In genomic region chr2:7097353-7097895, GRCh38 we compare ENCODE assay signal across 8 cellular contexts.
A peak's percentile ranks its signal among the peaks of the same experiment; 100 is the strongest.
DNase-seq lines count a peak whose midpoint lies in the region; ATAC-seq and TF ChIP-seq lines count a peak whose summit lies in the region.

No MANE protein-coding gene starts in this region.

- no peaks in the 10 kb centered on the region for H3F3A ChIP-seq in PC-3 (ENCODE audit: low read length, unreplicated experiment)
- H3F3A ChIP-seq in neural cell (ENCODE audit: insufficient read depth, low read length, poor library complexity, severe bottlenecking) = no peaks in the 10 kb centered on the region

- H3K27me3 ChIP-seq in PC-3 (ENCODE audit: low read length) (no peaks in the 10 kb centered on the region), fibroblast of lung (ENCODE audit: control insufficient read depth, insufficient read depth, low read length) (no peaks in the 10 kb centered on the region), neural cell (ENCODE audit: insufficient read depth, low read depth, low read length) (no peaks in the 10 kb centered on the region)

- peak overlapping the region; percentile 86 for H2AFZ ChIP-seq in PC-3 (ENCODE audit: low read length)
- no peak overlapping the region for H2AFZ ChIP-seq in fibroblast of lung (ENCODE audit: low read length)
- H2AFZ ChIP-seq in neural cell (ENCODE audit: low read depth, low read length) = peak overlapping the region; percentile 52

- CTCF ChIA-PET in PC-3 (lab: Charles Lee) = interaction anchor here (0.6 to 1.1 kb wide), 4 partner anchors 15 to 1735 kb away, joined by 3 to 6 read pairs (median 4); no protein-coding TSS in a partner anchor

- peak overlapping the region; percentile 57 for H3K4me3 Mint-ChIP-seq in activated T-cell treated with anti-CD3 and anti-CD28 coated beads, Interleukin-2, amount 50 U/mL, for 4 hours
- H3K4me3 Mint-ChIP-seq in stimulated activated naive CD8-positive, alpha-beta T cell treated with anti-CD3 and anti-CD28 coated beads, Interleukin-15, Interleukin-2, amounts not matched to agents 100 ng/mL and 50 ng/mL, for 24 hours = peak overlapping the region; percentile 35

- no peaks in the 10 kb centered on the region for H3K9me3 Mint-ChIP-seq in activated T-cell treated with anti-CD3 and anti-CD28 coated beads, Interleukin-2, amount 50 U/mL, for 4 hours
- H3K9me3 Mint-ChIP-seq in stimulated activated naive CD8-positive, alpha-beta T cell treated with anti-CD3 and anti-CD28 coated beads, Interleukin-15, Interleukin-2, amounts not matched to agents 100 ng/mL and 50 ng/mL, for 24 hours = no peaks in the 10 kb centered on the region

- no peaks in the 10 kb centered on the region for H3K27me3 Mint-ChIP-seq in activated T-cell treated with anti-CD3 and anti-CD28 coated beads, Interleukin-2, amount 50 U/mL, for 4 hours (ENCODE audit: low read depth)
- H3K27me3 Mint-ChIP-seq in stimulated activated naive CD8-positive, alpha-beta T cell treated with anti-CD3 and anti-CD28 coated beads, Interleukin-15, Interleukin-2, amounts not matched to agents 100 ng/mL and 50 ng/mL, for 24 hours = no peaks in the 10 kb centered on the region

- H3K4me1 Mint-ChIP-seq in activated T-cell treated with anti-CD3 and anti-CD28 coated beads, Interleukin-2, amount 50 U/mL, for 4 hours (ENCODE audit: low read depth) = peaks cover 9% of the 10 kb centered on the region
- peaks cover 5% of the 10 kb centered on the region for H3K4me1 Mint-ChIP-seq in stimulated activated naive CD8-positive, alpha-beta T cell treated with anti-CD3 and anti-CD28 coated beads, Interleukin-15, Interleukin-2, amounts not matched to agents 100 ng/mL and 50 ng/mL, for 24 hours (ENCODE audit: low read depth)

- H3K9me3 ChIP-seq in PC-3 (ENCODE audit: low read length) = no peaks in the 10 kb centered on the region
- no peaks in the 10 kb centered on the region for H3K9me3 ChIP-seq in fibroblast of lung (ENCODE audit: control insufficient read depth, insufficient read depth, low read depth, low read length)
- no peaks in the 10 kb centered on the region for H3K9me3 ChIP-seq in neural cell (ENCODE audit: low read length)

- TF ChIP-seq RAD21 in neural cell (conservative IDR thresholded peaks at IDR 0.05) = peak; percentile 98

- POLR2A ChIA-PET in PC-3 (lab: Charles Lee; ENCODE audit: unreplicated experiment) = no interaction called here

- no peak overlapping the region for H3K27ac ChIP-seq in PC-3 (ENCODE audit: low read length)
- no peak overlapping the region for H3K27ac ChIP-seq in fibroblast of lung (ENCODE audit: insufficient read depth, low read length)
- no peak overlapping the region for H3K27ac ChIP-seq in neural cell (ENCODE audit: low read length)

- H3K4me1 ChIP-seq in PC-3 (ENCODE audit: insufficient read depth, low read length) (no peaks in the 10 kb centered on the region; the same call in 1 of the 2 replicates), fibroblast of lung (ENCODE audit: control insufficient read depth, extremely low read depth, insufficient read depth, low read length) (no peaks in the 10 kb centered on the region)

- DNase-seq in DMS79 (lab: John Stamatoyannopoulos, UW) (peak; percentile 49), PC-3 (peak; percentile 79), fibroblast of lung (ENCODE audit: low read depth in 2 of 2) (peak; percentile 33 to 54)
- DNase-seq in Jurkat, Clone E6-1 (ENCODE audit: low read depth, low spot score) = peak; percentile 49
- peak; percentile 74 for DNase-seq in activated T-cell treated with anti-CD3 and anti-CD28 coated beads, Interleukin-2, amount 50 U/mL, for 4 hours

- H3K9ac ChIP-seq in PC-3 (ENCODE audit: low read length) (0 out of 2 replicates have a peak overlapping the region, but pooled peaks have one; percentile 30), fibroblast of lung (ENCODE audit: insufficient read depth, low read length) (no peak overlapping the region), neural cell (ENCODE audit: low read length) (peak overlapping the region; percentile 25)

- no peak for TF ChIP-seq EP300 in neural cell (conservative IDR thresholded peaks at IDR 0.05; ENCODE audit: poor library complexity, severe bottlenecking)

- ATAC-seq in GM21717 (IDR thresholded peaks at IDR 0.05; ENCODE audit: unreplicated experiment) (peak; percentile 89), PC-3 (peak; percentile 92)
- peak; percentile 94 to 96 for ATAC-seq in activated T-cell treated with anti-CD3 and anti-CD28 coated beads, Interleukin-2, amount 50 U/mL, for 4 hours

- no peaks in the 10 kb centered on the region for H3K36me3 Mint-ChIP-seq in activated T-cell treated with anti-CD3 and anti-CD28 coated beads, Interleukin-2, amount 50 U/mL, for 4 hours (ENCODE audit: insufficient read depth)
- no peaks in the 10 kb centered on the region for H3K36me3 Mint-ChIP-seq in stimulated activated naive CD8-positive, alpha-beta T cell treated with anti-CD3 and anti-CD28 coated beads, Interleukin-15, Interleukin-2, amounts not matched to agents 100 ng/mL and 50 ng/mL, for 24 hours (ENCODE audit: low read depth)

- H3K4me2 ChIP-seq in PC-3 (ENCODE audit: low read length) (peak overlapping the region; percentile 81), fibroblast of lung (ENCODE audit: extremely low read depth, insufficient read depth, low read length) (peak overlapping the region; percentile 32), neural cell (ENCODE audit: low read length) (no peak overlapping the region)

- no peaks in the 10 kb centered on the region for H4K20me1 ChIP-seq in PC-3 (ENCODE audit: low read length)
- H4K20me1 ChIP-seq in fibroblast of lung (ENCODE audit: control insufficient read depth, extremely low read depth, insufficient read depth, low read length) = no peaks in the 10 kb centered on the region
- H4K20me1 ChIP-seq in neural cell (ENCODE audit: insufficient read depth) = no peaks in the 10 kb centered on the region

- H3K4me3 ChIP-seq in Jurkat, Clone E6-1 (ENCODE audit: low read length) = peak overlapping the region; percentile 38
- H3K4me3 ChIP-seq in PC-3 (ENCODE audit: low read length) (peak overlapping the region; percentile 58), fibroblast of lung (replicated peaks in 1 of 4; ENCODE audit: control extremely low read depth in 1 of 4, insufficient read depth in 1 of 4, low read depth in 3 of 4, low read length in 4 of 4) (no peak overlapping the region), neural cell (ENCODE audit: low read length) (peak overlapping the region; percentile 37)

- peak overlapping the region; percentile 1 for H3K27ac Mint-ChIP-seq in stimulated activated naive CD8-positive, alpha-beta T cell treated with anti-CD3 and anti-CD28 coated beads, Interleukin-15, Interleukin-2, amounts not matched to agents 100 ng/mL and 50 ng/mL, for 24 hours

- H3K79me2 ChIP-seq in PC-3 (ENCODE audit: low read length) = no peaks in the 10 kb centered on the region
- H3K79me2 ChIP-seq in fibroblast of lung (ENCODE audit: control insufficient read depth, insufficient read depth, low read length) = no peaks in the 10 kb centered on the region
- H3K79me2 ChIP-seq in neural cell (replicated peaks; ENCODE audit: insufficient read depth, low read length) = no peaks in the 10 kb centered on the region

- intact Hi-C loops in PC-3 (cut with micrococcal nuclease) = loop anchor here (1.0 to 5.0 kb wide), 3 partner anchors 14 to 1664 kb away; no protein-coding TSS in a partner anchor

- H3K36me3 ChIP-seq in PC-3 (ENCODE audit: low read depth, low read length) (no peaks in the 10 kb centered on the region), fibroblast of lung (ENCODE audit: control insufficient read depth, insufficient read depth, low read length) (no peaks in the 10 kb centered on the region), neural cell (ENCODE audit: insufficient read depth, low read length) (no peaks in the 10 kb centered on the region)

- BruUV-seq in PC-3 (replicated peaks; lab: Mats Ljungman, UMichigan) = no TSS peak

- H3K9me2 ChIP-seq in PC-3 (replicated peaks; ENCODE audit: low read length) (no peaks in the 10 kb centered on the region), neural cell (ENCODE audit: insufficient read depth, low read length) (no peaks in the 10 kb centered on the region)

- TF ChIP-seq CTCF in PC-3 (conservative IDR thresholded peaks at IDR 0.05; ENCODE audit: low read depth, low read length) (peak; percentile 97), fibroblast of lung (conservative IDR thresholded peaks at IDR 0.05 in 1 of 2, IDR thresholded peaks at IDR 0.05 in 1 of 2; ENCODE audit: low read depth in 1 of 2, low read length in 2 of 2) (peak; percentile 87 to 98), neural cell (IDR thresholded peaks at IDR 0.05; ENCODE audit: poor library complexity, severe bottlenecking) (peak; percentile 98)

TF ChIP-seq in neural cell, 6 proteins besides CTCF, POLR2A, EP300 and RAD21:
- TF ChIP-seq SMC3 (conservative IDR thresholded peaks at IDR 0.05; ENCODE audit: poor library complexity) = peak; percentile 98
- TF ChIP-seq TAF1 (IDR thresholded peaks at IDR 0.05; ENCODE audit: low read depth) = no peak
- TF ChIP-seq MXI1 (conservative IDR thresholded peaks at IDR 0.05; ENCODE audit: poor library complexity, severe bottlenecking) = peak; percentile 80

Comparison
In these comparisons a context has a peak if more than half of its experiments do, and no peak if none do; other contexts are left out.
1. H3K4me3 ChIP-seq: peak in Jurkat, Clone E6-1 (single experiment), PC-3 (single experiment) and neural cell (single experiment); none in fibroblast of lung (0 of 4).
2. Peak in every context shown above with its lines, with median percentiles within 50 percentile points of each other: DNase-seq, ATAC-seq and CTCF ChIP-seq.